9 cellular contexts compared by ENCODE assay signal in genomic region chr2:135052997-135053474, GRCh38. TPM values are rescaled to one million over a fixed set of nuclear protein-coding genes. Genes with fewer than 3 reads are reported as not detected.
A peak's percentile ranks its signal among the peaks of the same experiment; 100 is the strongest.
DNase-seq lines count a peak whose midpoint lies in the region; ATAC-seq and TF ChIP-seq lines count a peak whose summit lies in the region.
"Had no signal": no experiment of that assay in that cellular context is flagged by ENCODE, and none has a peak within 500 bp of the region (broad histone marks: within the 10 kb centered on the region; RNA-seq: fewer than 3 reads in every experiment).

No MANE protein-coding gene starts in this region.

- peaks cover 12% of the 10 kb centered on the region in 2 donors for H3K36me3 Mint-ChIP-seq in activated T-cell treated with anti-CD3 and anti-CD28 coated beads, Interleukin-2, amount 50 U/mL, for 72 hours (ENCODE audit: insufficient read depth in 2 of 2)

- peak overlapping the region; percentile 90 for H3K4me2 ChIP-seq in smooth muscle cell

- DNase-seq in AG04449 (ENCODE audit: low read depth, low spot score) (no peak), right atrium auricular region (ENCODE audit: low spot score) (no peak), smooth muscle cell (lab: John Stamatoyannopoulos, UW; ENCODE audit: unreplicated experiment) (no peak), NCI-H2081 (lab: John Stamatoyannopoulos, UW) (no peak), NCI-H1417 treated with DMSO at 0.1 percent for 48 hours (lab: John Stamatoyannopoulos, UW) (no peak)
- peak; percentile 46 to 60 for DNase-seq in activated T-cell treated with anti-CD3 and anti-CD28 coated beads, Interleukin-2, amount 50 U/mL, for 72 hours

- H3K9me3 Mint-ChIP-seq in activated T-cell treated with anti-CD3 and anti-CD28 coated beads, Interleukin-2, amount 50 U/mL, for 72 hours: no peaks in the 10 kb centered on the region

- H3K4me3 ChIP-seq in AG04449 (ENCODE audit: low read depth, low read length): peak overlapping the region; percentile 72
- peak overlapping the region; percentile 83 to 93 for H3K4me3 ChIP-seq in right atrium auricular region
- peak overlapping the region; percentile 67 for H3K4me3 ChIP-seq in smooth muscle cell

- H3K4me1 Mint-ChIP-seq in activated T-cell treated with anti-CD3 and anti-CD28 coated beads, Interleukin-2, amount 50 U/mL, for 72 hours (ENCODE audit: low read depth): peaks cover 58% of the 10 kb centered on the region

- TF ChIP-seq CTCF in AG04449 (IDR thresholded peaks at IDR 0.05; ENCODE audit: insufficient read depth, low read length, missing control alignments): no peak
- TF ChIP-seq CTCF in right atrium auricular region (IDR thresholded peaks at IDR 0.05): no peak
- no peak for TF ChIP-seq CTCF in smooth muscle cell (IDR thresholded peaks at IDR 0.05; ENCODE audit: borderline replicate concordance, insufficient read depth, poor library complexity, severe bottlenecking)

- peak overlapping the region; percentile 88 for H2AFZ ChIP-seq in smooth muscle cell (ENCODE audit: low read depth)

- H3K36me3 ChIP-seq in right atrium auricular region (no peaks in the 10 kb centered on the region), smooth muscle cell (ENCODE audit: low read depth) (no peaks in the 10 kb centered on the region)

- peaks cover 42% of the 10 kb centered on the region for H4K20me1 ChIP-seq in smooth muscle cell (ENCODE audit: low read depth)

- H3K79me2 ChIP-seq in smooth muscle cell (ENCODE audit: low read depth): peaks cover 48% of the 10 kb centered on the region

- POLR2A ChIA-PET in AG04449 (lab: Yijun Ruan, JAX): no interaction called here

- 24% methylated on average over 15 of the region's 15 CpGs for WGBS in smooth muscle cell (ENCODE audit: low lambda C conversion rate)

- H3K4me1 ChIP-seq in right atrium auricular region (peaks cover 0 to 51% of the 10 kb centered on the region in 2 donors), smooth muscle cell (ENCODE audit: low read depth) (peaks cover 16% of the 10 kb centered on the region)

- H3F3A ChIP-seq in smooth muscle cell (ENCODE audit: low read depth): no peaks in the 10 kb centered on the region

- H3K27ac ChIP-seq in right atrium auricular region (peak overlapping the region; percentile 94 to 95), smooth muscle cell (ENCODE audit: low read depth) (peak overlapping the region; percentile 96)

- H3K9me3 ChIP-seq in right atrium auricular region (no peaks in the 10 kb centered on the region), smooth muscle cell (replicated peaks; ENCODE audit: low read depth) (no peaks in the 10 kb centered on the region)

- peak overlapping the region; percentile 100 for H3K27ac Mint-ChIP-seq in activated T-cell treated with anti-CD3 and anti-CD28 coated beads, Interleukin-2, amount 50 U/mL, for 72 hours

- CTCF ChIA-PET in AG04449 (lab: Yijun Ruan, JAX): interaction anchor here (1.5 to 2.0 kb wide), 2 partner anchors 8 to 49 kb away, joined by 4 to 5 read pairs; no protein-coding TSS in a partner anchor

- H3K27me3 Mint-ChIP-seq in activated T-cell treated with anti-CD3 and anti-CD28 coated beads, Interleukin-2, amount 50 U/mL, for 72 hours (ENCODE audit: low read depth): no peaks in the 10 kb centered on the region

- ATAC-seq in GM19463 (IDR thresholded peaks at IDR 0.05; ENCODE audit: unreplicated experiment) (peak; percentile 39), HG03565 (IDR thresholded peaks at IDR 0.05; ENCODE audit: unreplicated experiment) (peak; percentile 23)
- peak; percentile 55 to 56 for ATAC-seq in activated T-cell treated with anti-CD3 and anti-CD28 coated beads, Interleukin-2, amount 50 U/mL, for 72 hours (replicated peaks in 1 of 2)

- H3K27me3 ChIP-seq in right atrium auricular region (no peaks in the 10 kb centered on the region), smooth muscle cell (ENCODE audit: low read depth) (no peaks in the 10 kb centered on the region)

- H3K9ac ChIP-seq in smooth muscle cell (ENCODE audit: low read depth): peak overlapping the region; percentile 98

- H3K4me3 Mint-ChIP-seq in activated T-cell treated with anti-CD3 and anti-CD28 coated beads, Interleukin-2, amount 50 U/mL, for 72 hours: peak overlapping the region; percentile 92 to 97

RNA-seq across cellular contexts. Expression of gene RAB3GAP1, which starts 0.9 kb away (rescaled TPM):
- 10 to 100 TPM; 51.4 to 59.7 TPM for total RNA-seq in activated T-cell treated with anti-CD3 and anti-CD28 coated beads, Interleukin-2, amount 50 U/mL, for 72 hours
- total RNA-seq in right atrium auricular region (10 to 100 TPM; 33.0 to 36.2 TPM), smooth muscle cell (39.8 and 58.5 TPM in 2 replicates)
- 14.6 and 18.3 TPM in 2 replicates for polyA plus RNA-seq in smooth muscle cell

RNA-seq across cellular contexts. Expression of gene MAP3K19, which starts 5.8 kb away (rescaled TPM):
- total RNA-seq in activated T-cell treated with anti-CD3 and anti-CD28 coated beads, Interleukin-2, amount 50 U/mL, for 72 hours: not detected
- total RNA-seq in right atrium auricular region: not detected
- total RNA-seq in smooth muscle cell: not detected in 2 replicates
- polyA plus RNA-seq in smooth muscle cell: 0.14 TPM in 1 of 2 replicates, not detected in the other
- total RNA-seq: renal cortical epithelial cell had no signal

Comparison
In these comparisons a context has a peak if more than half of its experiments do, and no peak if none do; other contexts are left out.
1. DNase-seq: peak in activated T-cell treated with anti-CD3 and anti-CD28 coated beads, Interleukin-2, amount 50 U/mL, for 72 hours (2 of 2); none in AG04449 (single experiment), right atrium auricular region (single experiment), smooth muscle cell (single experiment), NCI-H2081 (0 of 2) and NCI-H1417 treated with DMSO at 0.1 percent for 48 hours (single experiment).
2. Peak in every context shown above with its lines, with median percentiles within 50 percentile points of each other: H3K4me3 ChIP-seq and ATAC-seq.